13 cellular contexts compared by ENCODE assay signal in the genomic region with DNA sequence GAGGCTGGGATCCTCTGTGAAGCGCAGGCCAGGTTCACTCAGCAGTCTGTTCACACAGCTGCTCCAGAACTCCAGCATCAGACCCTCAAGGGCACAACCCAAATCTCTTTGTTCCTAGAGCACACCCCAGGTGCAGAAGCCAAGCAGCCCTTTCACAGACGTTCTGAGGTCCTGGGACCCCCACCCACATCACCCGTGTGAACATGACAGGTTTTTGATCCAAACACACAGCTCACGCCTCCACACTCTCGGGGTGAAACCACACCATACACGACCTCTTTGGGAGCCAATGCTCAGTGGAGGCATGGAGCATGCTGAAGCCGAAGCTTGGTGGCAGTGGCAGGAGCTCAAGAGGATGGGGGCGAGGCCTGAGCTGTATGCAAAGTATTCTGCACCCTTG.
DNase-seq lines count a peak whose midpoint lies in the region; ATAC-seq and TF ChIP-seq lines count a peak whose summit lies in the region.
"Had no signal": no experiment of that assay in that cellular context is flagged by ENCODE, and none has a peak within 500 bp of the region (broad histone marks: within the 10 kb centered on the region; RNA-seq: fewer than 3 reads in every experiment).

No MANE protein-coding gene starts in this region.

- intact Hi-C loops in left ventricle myocardium inferior (cut with micrococcal nuclease) (no loop called here), cardiac septum (cut with DNase I) (no loop called here)

- H3K27me3 Mint-ChIP-seq in memory B cell, result no peaks in the 10 kb centered on the region

- no peaks in the 10 kb centered on the region for H3K9me3 ChIP-seq in left ventricle myocardium inferior (replicated peaks)
- H3K9me3 ChIP-seq: right atrium auricular region, SJSA1 had no signal

- no peak overlapping the region for H3K4me3 Mint-ChIP-seq in memory B cell
- H3K4me3 Mint-ChIP-seq: mesothelial cell of epicardium had no signal

- peaks cover 80% of the 10 kb centered on the region for H3K4me1 ChIP-seq in left ventricle myocardium inferior

- DNase-seq in left ventricle myocardium inferior (no peak), cardiac septum (ENCODE audit: low spot score) (no peak), memory B cell (ENCODE audit: low spot score in 2 of 2) (no peak), NCI-H2227 (lab: John Stamatoyannopoulos, UW; ENCODE audit: unreplicated experiment) (no peak)
- no peak for DNase-seq in activated naive CD4-positive, alpha-beta T cell treated with anti-CD3 and anti-CD28 coated beads, Interleukin-2, amount 50 U/mL, for 72 hours (ENCODE audit: low spot score in 2 of 2)
- DNase-seq: NCI-H1436, NCI-H69 had no signal

- no peak for TF ChIP-seq CTCF in left ventricle myocardium inferior (IDR thresholded peaks at IDR 0.05; ENCODE audit: borderline replicate concordance)

- H3K36me3 ChIP-seq in left ventricle myocardium inferior, result peaks cover 8% of the 10 kb centered on the region

- peaks cover 67% of the 10 kb centered on the region for H3K4me1 Mint-ChIP-seq in memory B cell

- H3K36me3 Mint-ChIP-seq in activated naive CD4-positive, alpha-beta T cell treated with anti-CD3 and anti-CD28 coated beads, Interleukin-2, amount 50 U/mL, for 72 hours, result peaks cover 7 to 24% of the 10 kb centered on the region in 2 donors
- peaks cover 6% of the 10 kb centered on the region for H3K36me3 Mint-ChIP-seq in memory B cell

- H3K27ac ChIP-seq in left ventricle myocardium inferior (replicated peaks), result peak overlapping the region; percentile 78

- no peaks in the 10 kb centered on the region for H3K27me3 ChIP-seq in left ventricle myocardium inferior (ENCODE audit: low read depth)
- H3K27me3 ChIP-seq: right atrium auricular region, SJSA1 had no signal

- no peak overlapping the region for H3K4me3 ChIP-seq in left ventricle myocardium inferior
- H3K4me3 ChIP-seq: right atrium auricular region, SJSA1 had no signal

- ATAC-seq in activated naive CD4-positive, alpha-beta T cell treated with anti-CD3 and anti-CD28 coated beads, Interleukin-2, amount 50 U/mL, for 72 hours, result no peak
- ATAC-seq in memory B cell (ENCODE audit: low read depth), result no peak
- ATAC-seq in HG03196 (IDR thresholded peaks at IDR 0.05; ENCODE audit: unreplicated experiment), result no peak
- ATAC-seq in HG02588 (IDR thresholded peaks at IDR 0.05; ENCODE audit: unreplicated experiment), result no peak
- ATAC-seq in GM18517 (IDR thresholded peaks at IDR 0.05; ENCODE audit: unreplicated experiment), result no peak

- peak overlapping the region; percentile 94 to 97 for H3K27ac Mint-ChIP-seq in activated naive CD4-positive, alpha-beta T cell treated with anti-CD3 and anti-CD28 coated beads, Interleukin-2, amount 50 U/mL, for 72 hours
- H3K27ac Mint-ChIP-seq in memory B cell, result peak overlapping the region; percentile 2

- no peaks in the 10 kb centered on the region for H3K9me3 Mint-ChIP-seq in activated naive CD4-positive, alpha-beta T cell treated with anti-CD3 and anti-CD28 coated beads, Interleukin-2, amount 50 U/mL, for 72 hours
- H3K9me3 Mint-ChIP-seq in memory B cell, result no peaks in the 10 kb centered on the region
- H3K9me3 Mint-ChIP-seq: mesothelial cell of epicardium had no signal
